Comparison of ENCODE assay signal across 16 cellular contexts in the genomic region with DNA sequence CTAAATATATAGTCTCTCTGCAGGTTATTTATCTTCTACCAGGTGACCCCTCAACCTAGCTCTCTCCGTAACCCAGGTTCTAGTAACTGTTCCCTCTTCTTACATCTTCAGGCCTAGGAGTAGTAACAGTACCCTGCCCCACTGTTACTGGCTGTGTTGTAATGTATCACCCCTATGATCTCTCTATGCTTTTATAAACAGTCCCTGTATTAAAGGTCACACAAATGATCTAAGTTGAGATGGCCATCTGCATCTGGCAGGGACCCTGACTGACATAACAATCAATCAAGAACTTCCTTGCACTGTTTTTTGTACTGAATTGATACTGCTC.
"Had no signal": no experiment of that assay in that cellular context is flagged by ENCODE, and none has a peak within 500 bp of the region (broad histone marks: within the 10 kb centered on the region; RNA-seq: fewer than 3 reads in every experiment).

No MANE protein-coding gene starts in this region.

- H3K9me3 Mint-ChIP-seq: activated naive CD4-positive, alpha-beta T cell treated with anti-CD3 and anti-CD28 coated beads for 36 hours; activated T-cell treated with anti-CD3 and anti-CD28 coated beads, Interleukin-2, amount 50 U/mL, for 4 hours; central memory CD8-positive, alpha-beta T cell; stimulated activated naive CD8-positive, alpha-beta T cell treated with anti-CD3 and anti-CD28 coated beads, Interleukin-15, Interleukin-2, amounts not matched to agents 100 ng/mL and 50 ng/mL, for 24 hours had no signal

- H3K27me3 Mint-ChIP-seq: brain; stimulated activated naive CD8-positive, alpha-beta T cell treated with anti-CD3 and anti-CD28 coated beads, Interleukin-15, Interleukin-2, amounts not matched to agents 100 ng/mL and 50 ng/mL, for 24 hours had no signal

- H3K4me3 Mint-ChIP-seq: activated CD4-positive, alpha-beta T cell treated with anti-CD3 and anti-CD28 coated beads, Interleukin-2, amount 10 ng/mL, durations not matched to agents 24 days and 14 days; activated naive CD4-positive, alpha-beta T cell treated with anti-CD3 and anti-CD28 coated beads for 36 hours; activated T-cell treated with anti-CD3 and anti-CD28 coated beads, Interleukin-2, amount 50 U/mL, for 4 hours; brain; central memory CD8-positive, alpha-beta T cell; neural crest cell; stimulated activated naive CD8-positive, alpha-beta T cell treated with anti-CD3 and anti-CD28 coated beads, Interleukin-15, Interleukin-2, amounts not matched to agents 100 ng/mL and 50 ng/mL, for 24 hours had no signal

- H3K4me1 Mint-ChIP-seq: activated CD4-positive, alpha-beta T cell treated with anti-CD3 and anti-CD28 coated beads, Interleukin-2, amount 10 ng/mL, durations not matched to agents 24 days and 14 days; brain; central memory CD8-positive, alpha-beta T cell had no signal

- H3K27ac Mint-ChIP-seq: activated CD4-positive, alpha-beta T cell treated with anti-CD3 and anti-CD28 coated beads, Interleukin-2, amount 10 ng/mL, durations not matched to agents 24 days and 14 days; activated naive CD4-positive, alpha-beta T cell treated with anti-CD3 and anti-CD28 coated beads for 36 hours; stimulated activated naive CD8-positive, alpha-beta T cell treated with anti-CD3 and anti-CD28 coated beads, Interleukin-15, Interleukin-2, amounts not matched to agents 100 ng/mL and 50 ng/mL, for 24 hours had no signal

- H3K4me3 ChIP-seq: colonic mucosa, gastrocnemius medialis, heart right ventricle, prostate gland, right atrium auricular region, tibial nerve had no signal

- H3K27ac ChIP-seq: colonic mucosa, gastrocnemius medialis, heart right ventricle, prostate gland, right atrium auricular region, tibial nerve had no signal

- H3K36me3 Mint-ChIP-seq: brain had no signal

- H3K36me3 ChIP-seq: colonic mucosa, gastrocnemius medialis, heart right ventricle, prostate gland, right atrium auricular region, tibial nerve had no signal

- DNase-seq: activated CD4-positive, alpha-beta T cell treated with anti-CD3 and anti-CD28 coated beads, Interleukin-2, amount 10 ng/mL, durations not matched to agents 24 days and 14 days; activated CD8-positive, alpha-beta memory T cell treated with anti-CD3 and anti-CD28 coated beads, Interleukin-2, amount 50 U/mL, for 4 hours; activated naive CD4-positive, alpha-beta T cell treated with anti-CD3 and anti-CD28 coated beads for 36 hours; activated T-cell treated with anti-CD3 and anti-CD28 coated beads, Interleukin-2, amount 50 U/mL, for 4 hours; colonic mucosa; gastrocnemius medialis; heart right ventricle; left ventricle myocardium superior; stimulated activated CD4-positive, alpha-beta T cell treated with anti-CD3 and anti-CD28 coated beads, Interleukin-2, amount 100 ng/mL, for 24 hours had no signal

- H3K9me3 ChIP-seq: colonic mucosa, gastrocnemius medialis, heart right ventricle, prostate gland, right atrium auricular region, tibial nerve had no signal

- H3K4me1 ChIP-seq: colonic mucosa, gastrocnemius medialis, prostate gland, right atrium auricular region, tibial nerve had no signal

- ATAC-seq: activated T-cell treated with anti-CD3 and anti-CD28 coated beads, Interleukin-2, amount 50 U/mL, for 4 hours; gastrocnemius medialis; heart right ventricle; left ventricle myocardium superior had no signal

- H3K27me3 ChIP-seq: colonic mucosa, gastrocnemius medialis, heart right ventricle, right atrium auricular region, tibial nerve had no signal
